ENCODE assay signal across 28 cellular contexts in the genomic region with DNA sequence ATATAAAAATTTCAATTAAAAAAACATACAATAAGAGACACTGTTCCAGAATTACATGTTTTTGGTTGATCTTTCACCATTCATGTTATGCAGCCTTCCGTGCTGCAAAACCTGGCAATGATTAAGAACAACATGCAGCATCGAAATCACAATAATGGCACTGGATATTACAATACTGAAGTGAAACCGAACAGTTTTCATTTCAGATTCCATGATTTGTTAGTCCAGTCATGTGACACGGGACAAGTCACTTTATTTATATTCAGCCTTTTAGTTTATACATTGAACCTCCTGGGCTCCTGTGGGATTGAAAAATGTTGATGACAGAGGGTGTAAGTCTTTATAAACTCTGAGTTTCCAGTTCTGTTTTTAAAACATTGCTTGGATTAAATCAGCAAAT.
DNase-seq lines count a peak whose midpoint lies in the region; ATAC-seq and TF ChIP-seq lines count a peak whose summit lies in the region.
"Had no signal": no experiment of that assay in that cellular context is flagged by ENCODE, and none has a peak within 500 bp of the region (broad histone marks: within the 10 kb centered on the region; RNA-seq: fewer than 3 reads in every experiment).

No MANE protein-coding gene starts in this region.

- H3K9me2 ChIP-seq in Karpas-422 (replicated peaks; ENCODE audit: insufficient read depth, low read length) = no peaks in the 10 kb centered on the region

- no peak overlapping the region for H2BK5ac ChIP-seq in IMR-90 (ENCODE audit: low read depth, low read length, poor library complexity, severe bottlenecking)

- ATAC-seq in IMR-90 (ENCODE audit: low read depth) = peak; percentile 48
- ATAC-seq in gastroesophageal sphincter = no peak
- ATAC-seq in GM18520 (IDR thresholded peaks at IDR 0.05; ENCODE audit: unreplicated experiment) = no peak
- no peak for ATAC-seq in GM21390 (IDR thresholded peaks at IDR 0.05; ENCODE audit: unreplicated experiment)
- no peak for ATAC-seq in activated CD8-positive, alpha-beta T cell treated with anti-CD3 and anti-CD28 coated beads, Interleukin-2, amount 10 ng/mL, durations not matched to agents 7 days and 5 days
- ATAC-seq: left ventricle myocardium superior; right cardiac atrium; stimulated activated naive CD8-positive, alpha-beta T cell treated with anti-CD3 and anti-CD28 coated beads, Interleukin-15, amount 100 ng/mL, for 72 hours had no signal

- H3K27me3 Mint-ChIP-seq in activated CD8-positive, alpha-beta T cell treated with anti-CD3 and anti-CD28 coated beads, Interleukin-2, amount 10 ng/mL, durations not matched to agents 7 days and 5 days (ENCODE audit: low read depth) = peaks cover 7% of the 10 kb centered on the region
- H3K27me3 Mint-ChIP-seq: IgD-negative memory B cell had no signal

- POLR2A ChIA-PET in IMR-90 (lab: Charles Lee; ENCODE audit: unreplicated experiment) = no interaction called here
- POLR2A ChIA-PET in activated CD8-positive, alpha-beta T cell treated with anti-CD3 and anti-CD28 coated beads, Interleukin-2, amount 10 ng/mL, durations not matched to agents 7 days and 5 days (lab: Charles Lee) = no interaction called here

- H2BK20ac ChIP-seq in IMR-90 (ENCODE audit: low read depth, low read length) = no peak overlapping the region

- H3K36me3 ChIP-seq in IMR-90 (ENCODE audit: control insufficient read depth, insufficient read depth, low read length) = no peaks in the 10 kb centered on the region
- H3K36me3 ChIP-seq in gastroesophageal sphincter = no peaks in the 10 kb centered on the region
- no peaks in the 10 kb centered on the region for H3K36me3 ChIP-seq in urinary bladder (ENCODE audit: insufficient read depth)
- no peaks in the 10 kb centered on the region for H3K36me3 ChIP-seq in Karpas-422 (ENCODE audit: insufficient read depth, low read length)
- H3K36me3 ChIP-seq: SJSA1, tibial nerve, WERI-Rb-1 had no signal

- peaks cover 4% of the 10 kb centered on the region for H3K27me3 ChIP-seq in IMR-90 (ENCODE audit: control insufficient read depth, insufficient read depth, low read length)
- H3K27me3 ChIP-seq in gastroesophageal sphincter = no peaks in the 10 kb centered on the region
- H3K27me3 ChIP-seq in Karpas-422 (ENCODE audit: low read length) = no peaks in the 10 kb centered on the region
- H3K27me3 ChIP-seq: SJSA1, tibial nerve had no signal

- 0 out of 4 replicates have a peak overlapping the region, but pooled peaks of 1 of the 2 experiments have one; percentile 1 for H4K8ac ChIP-seq in IMR-90 (ENCODE audit: low read depth in 2 of 2, low read length in 2 of 2)

- H3K4me3 Mint-ChIP-seq in activated CD8-positive, alpha-beta T cell treated with anti-CD3 and anti-CD28 coated beads, Interleukin-2, amount 10 ng/mL, durations not matched to agents 7 days and 5 days = no peak overlapping the region
- H3K4me3 Mint-ChIP-seq: activated CD4-positive, alpha-beta T cell treated with anti-CD3 and anti-CD28 coated beads, Interleukin-2, amount 10 ng/mL, durations not matched to agents 7 days and 5 days; activated T-cell treated with anti-CD3 and anti-CD28 coated beads, Interleukin-2, amount 50 U/mL, for 24 hours; CD14-positive monocyte; IgD-negative memory B cell; stimulated activated naive CD8-positive, alpha-beta T cell treated with anti-CD3 and anti-CD28 coated beads, Interleukin-15, amount 100 ng/mL, for 72 hours had no signal

- TF ChIP-seq RAD21 in IMR-90 (IDR thresholded peaks at IDR 0.05; ENCODE audit: low read length) = no peak

- H2BK120ac ChIP-seq in IMR-90 (ENCODE audit: low read depth, low read length) = no peak overlapping the region

- H3K4ac ChIP-seq in IMR-90 (ENCODE audit: low read depth, low read length) = no peak overlapping the region

- H3K4me1 Mint-ChIP-seq in activated CD8-positive, alpha-beta T cell treated with anti-CD3 and anti-CD28 coated beads, Interleukin-2, amount 10 ng/mL, durations not matched to agents 7 days and 5 days (ENCODE audit: low read depth) = no peaks in the 10 kb centered on the region
- H3K4me1 Mint-ChIP-seq: activated CD4-positive, alpha-beta T cell treated with anti-CD3 and anti-CD28 coated beads, Interleukin-2, amount 10 ng/mL, durations not matched to agents 7 days and 5 days; CD14-positive monocyte; IgD-negative memory B cell; stimulated activated naive CD8-positive, alpha-beta T cell treated with anti-CD3 and anti-CD28 coated beads, Interleukin-15, amount 100 ng/mL, for 72 hours had no signal

- H3K56ac ChIP-seq in IMR-90 (ENCODE audit: extremely low read depth, insufficient read depth, low read length) = no peak overlapping the region

- no peak overlapping the region for H3K14ac ChIP-seq in IMR-90 (replicated peaks; ENCODE audit: low read depth, low read length)

- H3K4me1 ChIP-seq in IMR-90 (ENCODE audit: control insufficient read depth, insufficient read depth, low read length) = peaks cover 2% of the 10 kb centered on the region; the same call in 1 of the 2 replicates
- peaks cover 0 to 23% (median 0%) of the 10 kb centered on the region in 3 donors for H3K4me1 ChIP-seq in gastroesophageal sphincter
- H3K4me1 ChIP-seq in urinary bladder (ENCODE audit: insufficient read depth) = no peaks in the 10 kb centered on the region
- H3K4me1 ChIP-seq in Karpas-422 (ENCODE audit: low read length) = no peaks in the 10 kb centered on the region
- H3K4me1 ChIP-seq: SJSA1, tibial nerve had no signal

- no peak overlapping the region for H2AK9ac ChIP-seq in IMR-90 (replicated peaks; ENCODE audit: low read depth, low read length, poor library complexity)

- no peak overlapping the region for H2AFZ ChIP-seq in IMR-90 (replicated peaks; ENCODE audit: low read length, poor library complexity)
- no peak overlapping the region for H2AFZ ChIP-seq in Karpas-422 (ENCODE audit: low read length)

- no peak overlapping the region for H3K23ac ChIP-seq in IMR-90 (ENCODE audit: low read depth, low read length)

- H3K79me2 ChIP-seq in Karpas-422 (ENCODE audit: low read length) = no peaks in the 10 kb centered on the region

- no peaks in the 10 kb centered on the region for H3K9me3 Mint-ChIP-seq in activated CD8-positive, alpha-beta T cell treated with anti-CD3 and anti-CD28 coated beads, Interleukin-2, amount 10 ng/mL, durations not matched to agents 7 days and 5 days (ENCODE audit: insufficient read depth)
- H3K9me3 Mint-ChIP-seq: activated CD4-positive, alpha-beta T cell treated with anti-CD3 and anti-CD28 coated beads, Interleukin-2, amount 10 ng/mL, durations not matched to agents 7 days and 5 days; activated T-cell treated with anti-CD3 and anti-CD28 coated beads, Interleukin-2, amount 50 U/mL, for 24 hours; CD14-positive monocyte; IgD-negative memory B cell; stimulated activated naive CD8-positive, alpha-beta T cell treated with anti-CD3 and anti-CD28 coated beads, Interleukin-15, amount 100 ng/mL, for 72 hours had no signal

- in situ Hi-C loops in IMR-90 (cut with MboI; ENCODE audit: low sequenced_read_pairs) = no loop called here

- no TSS peak for BruUV-seq in IMR-90 (replicated peaks; lab: Mats Ljungman, UMichigan)

- no peaks in the 10 kb centered on the region for H3K79me1 ChIP-seq in IMR-90 (ENCODE audit: low read depth in 1 of 2, low read length in 2 of 2)

- H3K9me1 ChIP-seq in IMR-90 (ENCODE audit: insufficient read depth, low read length) = no peaks in the 10 kb centered on the region

- TF ChIP-seq POLR2A in IMR-90 (IDR thresholded peaks at IDR 0.05; ENCODE audit: low read depth, low read length) (no peak), gastroesophageal sphincter (IDR thresholded peaks at IDR 0.05) (no peak)

- no peak overlapping the region; the same call in 1 of the 2 replicates for H3K18ac ChIP-seq in IMR-90 (ENCODE audit: low read depth, low read length)

- H3K9me3 ChIP-seq in IMR-90 (ENCODE audit: control insufficient read depth, insufficient read depth, low read length) (no peaks in the 10 kb centered on the region), gastroesophageal sphincter (no peaks in the 10 kb centered on the region), Karpas-422 (ENCODE audit: low read length) (no peaks in the 10 kb centered on the region)
- H3K9me3 ChIP-seq: SJSA1, tibial nerve had no signal

- H3K4me3 ChIP-seq in IMR-90 (ENCODE audit: insufficient read depth, low read depth, low read length) = peak overlapping the region; percentile 26; the same call in 1 of the 2 replicates
- H3K4me3 ChIP-seq in coronary artery = peak overlapping the region; percentile 28
- H3K4me3 ChIP-seq in gastroesophageal sphincter = peak overlapping the region; percentile 17 to 21
- H3K4me3 ChIP-seq in urinary bladder (ENCODE audit: low read depth, low read length) = peak overlapping the region; percentile 12
- H3K4me3 ChIP-seq in Karpas-422 (ENCODE audit: low read length) = no peak overlapping the region
- H3K4me3 ChIP-seq: SJSA1, tibial nerve had no signal

- 58% methylated on average over 2 of the region's 4 CpGs; no CpG with 5 or more reads in 1 of the 2 experiments for WGBS in IMR-90 (ENCODE audit: extremely low coverage in 2 of 2, insufficient read length in 1 of 2), 2 experiments
- WGBS in gastroesophageal sphincter (ENCODE audit: low coverage in 1 of 2), 2 donors = 24 to 32% methylated on average over 4 of the region's 4 CpGs
- 45% methylated on average over 4 of the region's 4 CpGs for WGBS in urinary bladder

- H4K91ac ChIP-seq in IMR-90 (ENCODE audit: insufficient read depth, low read depth, low read length) = no peak overlapping the region

- no peak overlapping the region for H3K9ac ChIP-seq in IMR-90 (ENCODE audit: low read depth, low read length)
- H3K9ac ChIP-seq in Karpas-422 (ENCODE audit: low read length) = no peak overlapping the region

- no peak overlapping the region for H4K5ac ChIP-seq in IMR-90 (ENCODE audit: low read depth, low read length)

- CTCF ChIA-PET in IMR-90 (lab: Yijun Ruan, JAX) = interaction anchor here (1.1 to 1.6 kb wide), 2 partner anchors 9 to 69 kb away, joined by 4 to 6 read pairs; no protein-coding TSS in a partner anchor
- CTCF ChIA-PET in activated CD8-positive, alpha-beta T cell treated with anti-CD3 and anti-CD28 coated beads, Interleukin-2, amount 10 ng/mL, durations not matched to agents 7 days and 5 days (lab: Charles Lee) = interaction anchor here (1.0 kb wide), 1 partner anchor 9 kb away, joined by 5 read pairs; no protein-coding TSS in a partner anchor

- no peak overlapping the region for H2AK5ac ChIP-seq in IMR-90 (ENCODE audit: low read depth, low read length)

- no peak overlapping the region for H2BK15ac ChIP-seq in IMR-90 (ENCODE audit: low read depth, low read length)

- dilution Hi-C loops in IMR-90 (cut with HindIII; ENCODE audit: low sequenced_read_pairs, unreplicated experiment) = no loop called here

- TF ChIP-seq EP300 in gastroesophageal sphincter (IDR thresholded peaks at IDR 0.05) = no peak

- H3K27ac ChIP-seq in IMR-90 (ENCODE audit: insufficient read depth, low read length) (no peak overlapping the region), coronary artery (no peak overlapping the region), gastroesophageal sphincter (peak overlapping the region in 2 of 4 donors; percentile 14 to 40), urinary bladder (ENCODE audit: low read depth) (no peak overlapping the region), Karpas-422 (ENCODE audit: low read length) (no peak overlapping the region)
- H3K27ac ChIP-seq: SJSA1, tibial nerve, WERI-Rb-1 had no signal

- DNase-seq in IMR-90 = peak; percentile 16
- no peak for DNase-seq in coronary artery (ENCODE audit: low spot score)
- DNase-seq in Karpas-422 = no peak
- no peak for DNase-seq in activated CD8-positive, alpha-beta T cell treated with anti-CD3 and anti-CD28 coated beads, Interleukin-2, amount 10 ng/mL, durations not matched to agents 7 days and 5 days
- DNase-seq: activated CD4-positive, alpha-beta T cell treated with anti-CD3 and anti-CD28 coated beads, Interleukin-2, amount 10 ng/mL, durations not matched to agents 7 days and 5 days; activated effector memory CD4-positive, alpha-beta T cell treated with anti-CD3 and anti-CD28 coated beads, Interleukin-2, amount 50 U/mL, for 16 hours; activated T-cell treated with anti-CD3 and anti-CD28 coated beads, Interleukin-2, amount 50 U/mL, for 24 hours; caudate nucleus; islet precursor cell; left ventricle myocardium superior; NCI-H1048; NCI-H1694; NCI-H446 treated with DMSO at 0.1 percent for 48 hours; NCI-H774; posterior cingulate gyrus; right cardiac atrium; RPMI8226; stimulated activated naive CD8-positive, alpha-beta T cell treated with anti-CD3 and anti-CD28 coated beads, Interleukin-15, amount 100 ng/mL, for 72 hours; T1000; WERI-Rb-1 had no signal

- no peak overlapping the region for H3K27ac Mint-ChIP-seq in activated CD8-positive, alpha-beta T cell treated with anti-CD3 and anti-CD28 coated beads, Interleukin-2, amount 10 ng/mL, durations not matched to agents 7 days and 5 days
- H3K27ac Mint-ChIP-seq: activated CD4-positive, alpha-beta T cell treated with anti-CD3 and anti-CD28 coated beads, Interleukin-2, amount 10 ng/mL, durations not matched to agents 7 days and 5 days; activated T-cell treated with anti-CD3 and anti-CD28 coated beads, Interleukin-2, amount 50 U/mL, for 24 hours; CD14-positive monocyte; IgD-negative memory B cell; stimulated activated naive CD8-positive, alpha-beta T cell treated with anti-CD3 and anti-CD28 coated beads, Interleukin-15, amount 100 ng/mL, for 72 hours had no signal

- TF ChIP-seq CTCF in IMR-90 (conservative IDR thresholded peaks at IDR 0.05; ENCODE audit: low read depth, low read length) (no peak), coronary artery (IDR thresholded peaks at IDR 0.05) (no peak), gastroesophageal sphincter (IDR thresholded peaks at IDR 0.05) (no peak)

- H3K4me2 ChIP-seq in IMR-90 (ENCODE audit: low read depth, low read length) (peak overlapping the region; percentile 80; the same call in 1 of the 2 replicates), Karpas-422 (ENCODE audit: low read depth, low read length, poor library complexity, severe bottlenecking) (no peak overlapping the region)

- H3K36me3 Mint-ChIP-seq in activated CD8-positive, alpha-beta T cell treated with anti-CD3 and anti-CD28 coated beads, Interleukin-2, amount 10 ng/mL, durations not matched to agents 7 days and 5 days (ENCODE audit: low read depth) = no peaks in the 10 kb centered on the region
- H3K36me3 Mint-ChIP-seq: CD14-positive monocyte, IgD-negative memory B cell had no signal

- H4K20me1 ChIP-seq in IMR-90 (ENCODE audit: insufficient read depth, low read length) (no peaks in the 10 kb centered on the region), Karpas-422 (ENCODE audit: insufficient read depth, low read depth, low read length) (no peaks in the 10 kb centered on the region)

- intact Hi-C loops in IMR-90 (cut with micrococcal nuclease) = no loop called here
